ENCODE assay signal across 1 cellular context in the genomic region with DNA sequence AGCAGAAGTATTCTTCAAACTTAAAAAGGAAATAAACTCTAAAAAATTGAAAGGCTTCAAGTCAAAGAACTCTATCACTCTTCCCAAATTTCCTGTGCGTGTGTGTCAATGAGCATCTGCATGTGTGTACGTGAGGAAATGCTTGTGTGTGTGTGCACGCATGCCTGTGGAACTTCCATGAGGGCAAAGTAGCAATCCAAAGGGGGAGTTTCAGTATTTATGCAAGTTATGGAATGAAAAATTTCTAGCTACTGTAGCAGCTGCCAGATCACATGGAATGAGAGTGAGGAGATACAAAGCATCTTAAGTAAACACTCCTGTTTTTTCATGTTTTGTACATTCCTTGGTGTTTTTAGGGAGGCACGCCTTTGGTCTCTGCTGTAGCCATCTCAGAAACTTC.
TF ChIP-seq lines count a peak whose summit lies in the region.

No MANE protein-coding gene starts in this region.

TF ChIP-seq in IMR-90, 13 proteins besides CTCF, POLR2A, EP300 and RAD21 (continued from another document):
- no peak for TF ChIP-seq USF2 (IDR thresholded peaks at IDR 0.05; ENCODE audit: low read depth, low read length)
- TF ChIP-seq FOS (IDR thresholded peaks at IDR 0.05; ENCODE audit: low read depth, low read length): no peak
- TF ChIP-seq CEBPB (IDR thresholded peaks at IDR 0.05; ENCODE audit: low read depth, low read length): no peak
